ENCODE assay signal across 8 cellular contexts in genomic region chr12:6492838-6493579, GRCh38. TPM values are rescaled to one million over a fixed set of nuclear protein-coding genes. Genes with fewer than 3 reads are reported as not detected.
DNase-seq lines count a peak whose midpoint lies in the region; ATAC-seq and TF ChIP-seq lines count a peak whose summit lies in the region.

Gene MRPL51, minus strand, starts transcription at chr12:6493262. Its CDS starts 126 bp downstream, at chr12:6493136.

- ATAC-seq in GM19043 (IDR thresholded peaks at IDR 0.05; ENCODE audit: low read depth, unreplicated experiment) (peak; percentile 55), HG03354 (IDR thresholded peaks at IDR 0.05; ENCODE audit: poor library complexity, severe bottlenecking, unreplicated experiment) (peak; percentile 72)

- DNase-seq in AG10803 (ENCODE audit: low read depth) (peak; percentile 94), NCI-H460 (ENCODE audit: extremely low read depth, low read depth) (peak; percentile 87), cerebellar cortex (ENCODE audit: low spot score) (peak; percentile 95), islet precursor cell (peak; percentile 99)
- DNase-seq in activated CD4-positive, CD25-positive, alpha-beta regulatory T cell treated with anti-CD3 and anti-CD28 coated beads, Interleukin-2, amount 50 U/mL, for 72 hours: peak; percentile 98
- DNase-seq in stimulated activated CD4-positive, alpha-beta T cell treated with anti-CD3 and anti-CD28 coated beads, Interleukin-12 subunit alpha, Interleukin-12 subunit beta, amount 100 ng/mL, for 4 hours: peak; percentile 97

- H3K4me3 ChIP-seq in AG10803 (ENCODE audit: low read length): peak within 1 kb of the TSS; percentile 90

- no peak for TF ChIP-seq CTCF in AG10803 (conservative IDR thresholded peaks at IDR 0.05; ENCODE audit: low read length)

RNA-seq across cellular contexts. Expression of gene MRPL51, which starts in this region (rescaled TPM):
- 150 and 183 TPM in 2 replicates for total RNA-seq in NCI-H460 (2014; rRNA removed; shearing (Covaris generic))
- 39.4 and 78.3 TPM in 2 replicates for polyA plus RNA-seq in NCI-H460 (2014; cell fraction: nucleus; rRNA removed)

Comparison
In these comparisons a context has a peak if more than half of its experiments do, and no peak if none do; other contexts are left out.
1. Peak in every context shown above with its lines: DNase-seq, ATAC-seq and H3K4me3 ChIP-seq.